8 cellular contexts compared by ENCODE assay signal in the genomic region with DNA sequence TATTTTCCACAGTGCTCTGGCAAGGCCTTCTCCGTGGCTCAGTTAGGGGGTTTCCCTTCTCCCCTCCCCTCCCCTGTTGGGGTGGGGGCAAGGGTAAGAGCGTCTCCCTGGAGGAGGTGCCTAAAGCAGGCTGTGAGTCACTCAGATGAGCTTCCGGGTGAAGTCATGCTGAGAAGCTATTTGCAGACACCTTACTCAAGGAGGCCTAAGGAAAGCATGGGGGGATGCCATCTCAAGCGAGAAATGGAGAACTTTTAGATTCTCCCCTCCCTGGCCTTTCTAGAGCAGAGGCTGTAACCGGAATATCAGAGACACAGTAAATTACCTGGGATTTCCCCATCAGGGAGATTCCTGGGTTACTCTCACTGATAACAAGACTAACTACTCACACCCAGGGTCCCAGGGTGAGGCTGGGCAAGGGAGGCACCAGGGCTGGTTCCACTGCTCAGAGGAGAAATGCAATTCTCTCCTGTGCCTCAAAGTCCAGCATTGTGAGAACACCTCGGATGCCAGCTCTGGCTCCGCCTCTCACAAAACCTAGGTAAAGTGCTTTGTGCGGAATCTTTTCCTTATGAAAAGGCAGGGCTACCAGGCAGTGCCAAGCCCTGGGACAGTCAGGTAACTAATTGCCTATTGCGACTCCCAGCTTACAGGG.
DNase-seq lines count a peak whose midpoint lies in the region; ATAC-seq and TF ChIP-seq lines count a peak whose summit lies in the region.

No MANE protein-coding gene starts in this region.

- peak; percentile 53 for DNase-seq in DMS53 (lab: John Stamatoyannopoulos, UW)
- DNase-seq in DMS53 treated with DMSO at 0.1 percent for 48 hours (lab: John Stamatoyannopoulos, UW; ENCODE audit: unreplicated experiment): no peak
- DNase-seq in memory B cell (ENCODE audit: low spot score in 2 of 2): peak; percentile 61 to 62
- DNase-seq in stimulated activated naive CD8-positive, alpha-beta T cell treated with anti-CD3 and anti-CD28 coated beads, Interleukin-15, amount 100 ng/mL, for 72 hours: peak; percentile 78 to 91
- no peak for DNase-seq in HuH-7 (ENCODE audit: low spot score)

- ATAC-seq in HG03196 (IDR thresholded peaks at IDR 0.05; ENCODE audit: unreplicated experiment) (peak; percentile 68), SK-N-SH treated with all-trans-retinoic acid at 6 μM for 48 hours (peak; percentile 95), memory B cell (ENCODE audit: low read depth) (peak; percentile 82)
- peak; percentile 93 for ATAC-seq in stimulated activated naive CD8-positive, alpha-beta T cell treated with anti-CD3 and anti-CD28 coated beads, Interleukin-15, amount 100 ng/mL, for 72 hours

- peaks cover 44% of the 10 kb centered on the region for H3K4me1 Mint-ChIP-seq in activated naive CD8-positive, alpha-beta T cell (ENCODE audit: low read depth)
- peaks cover 11% of the 10 kb centered on the region for H3K4me1 Mint-ChIP-seq in memory B cell
- H3K4me1 Mint-ChIP-seq in stimulated activated naive CD8-positive, alpha-beta T cell treated with anti-CD3 and anti-CD28 coated beads, Interleukin-15, amount 100 ng/mL, for 72 hours: peaks cover 77% of the 10 kb centered on the region

- peak overlapping the region; percentile 71 for H3K4me3 Mint-ChIP-seq in activated naive CD8-positive, alpha-beta T cell
- H3K4me3 Mint-ChIP-seq in memory B cell: peak overlapping the region; percentile 32
- peak overlapping the region; percentile 48 to 74 for H3K4me3 Mint-ChIP-seq in stimulated activated naive CD8-positive, alpha-beta T cell treated with anti-CD3 and anti-CD28 coated beads, Interleukin-15, amount 100 ng/mL, for 72 hours

- H3K9me3 Mint-ChIP-seq in activated naive CD8-positive, alpha-beta T cell (ENCODE audit: low read depth): no peaks in the 10 kb centered on the region
- H3K9me3 Mint-ChIP-seq in memory B cell: no peaks in the 10 kb centered on the region
- H3K9me3 Mint-ChIP-seq in stimulated activated naive CD8-positive, alpha-beta T cell treated with anti-CD3 and anti-CD28 coated beads, Interleukin-15, amount 100 ng/mL, for 72 hours: peaks cover 0 to 7% of the 10 kb centered on the region in 2 donors

- H3K36me3 Mint-ChIP-seq in activated naive CD8-positive, alpha-beta T cell: no peaks in the 10 kb centered on the region
- no peaks in the 10 kb centered on the region for H3K36me3 Mint-ChIP-seq in memory B cell

- H3K27ac Mint-ChIP-seq in activated naive CD8-positive, alpha-beta T cell: peak overlapping the region; percentile 91
- peak overlapping the region; percentile 78 for H3K27ac Mint-ChIP-seq in memory B cell
- peak overlapping the region; percentile 75 to 95 for H3K27ac Mint-ChIP-seq in stimulated activated naive CD8-positive, alpha-beta T cell treated with anti-CD3 and anti-CD28 coated beads, Interleukin-15, amount 100 ng/mL, for 72 hours

- no peaks in the 10 kb centered on the region for H3K27me3 Mint-ChIP-seq in activated naive CD8-positive, alpha-beta T cell
- H3K27me3 Mint-ChIP-seq in memory B cell: no peaks in the 10 kb centered on the region
- H3K27me3 Mint-ChIP-seq in stimulated activated naive CD8-positive, alpha-beta T cell treated with anti-CD3 and anti-CD28 coated beads, Interleukin-15, amount 100 ng/mL, for 72 hours: peaks cover 7% of the 10 kb centered on the region

TF ChIP-seq in SK-N-SH treated with all-trans-retinoic acid at 6 μM for 48 hours, 23 proteins besides CTCF, POLR2A, EP300 and RAD21:
- TF ChIP-seq ISL1 (CRISPR knock-in tag; IDR thresholded peaks at IDR 0.05) (no peak), ESRRG (CRISPR knock-in tag; IDR thresholded peaks at IDR 0.05) (no peak), OSR1 (CRISPR knock-in tag; IDR thresholded peaks at IDR 0.05) (no peak), TCF4 (CRISPR knock-in tag; IDR thresholded peaks at IDR 0.05; ENCODE audit: borderline replicate concordance) (no peak), ZFP3 (CRISPR knock-in tag; IDR thresholded peaks at IDR 0.05) (no peak), ZC3H10 (CRISPR knock-in tag; IDR thresholded peaks at IDR 0.05) (no peak), SNAI2 (CRISPR knock-in tag; IDR thresholded peaks at IDR 0.05) (no peak), ZNF70 (CRISPR knock-in tag; IDR thresholded peaks at IDR 0.05) (no peak), BACH2 (CRISPR knock-in tag; IDR thresholded peaks at IDR 0.05; ENCODE audit: borderline replicate concordance) (no peak)
- TF ChIP-seq, protein P1, sequence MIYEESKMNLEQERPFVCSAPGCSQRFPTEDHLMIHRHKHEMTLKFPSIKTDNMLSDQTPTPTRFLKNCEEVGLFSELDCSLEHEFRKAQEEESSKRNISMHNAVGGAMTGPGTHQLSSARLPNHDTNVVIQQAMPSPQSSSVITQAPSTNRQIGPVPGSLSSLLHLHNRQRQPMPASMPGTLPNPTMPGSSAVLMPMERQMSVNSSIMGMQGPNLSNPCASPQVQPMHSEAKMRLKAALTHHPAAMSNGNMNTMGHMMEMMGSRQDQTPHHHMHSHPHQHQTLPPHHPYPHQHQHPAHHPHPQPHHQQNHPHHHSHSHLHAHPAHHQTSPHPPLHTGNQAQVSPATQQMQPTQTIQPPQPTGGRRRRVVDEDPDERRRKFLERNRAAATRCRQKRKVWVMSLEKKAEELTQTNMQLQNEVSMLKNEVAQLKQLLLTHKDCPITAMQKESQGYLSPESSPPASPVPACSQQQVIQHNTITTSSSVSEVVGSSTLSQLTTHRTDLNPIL (CRISPR knock-in tag; IDR thresholded peaks at IDR 0.05; ENCODE audit: low read depth): no peak
- TF ChIP-seq, protein P2, sequence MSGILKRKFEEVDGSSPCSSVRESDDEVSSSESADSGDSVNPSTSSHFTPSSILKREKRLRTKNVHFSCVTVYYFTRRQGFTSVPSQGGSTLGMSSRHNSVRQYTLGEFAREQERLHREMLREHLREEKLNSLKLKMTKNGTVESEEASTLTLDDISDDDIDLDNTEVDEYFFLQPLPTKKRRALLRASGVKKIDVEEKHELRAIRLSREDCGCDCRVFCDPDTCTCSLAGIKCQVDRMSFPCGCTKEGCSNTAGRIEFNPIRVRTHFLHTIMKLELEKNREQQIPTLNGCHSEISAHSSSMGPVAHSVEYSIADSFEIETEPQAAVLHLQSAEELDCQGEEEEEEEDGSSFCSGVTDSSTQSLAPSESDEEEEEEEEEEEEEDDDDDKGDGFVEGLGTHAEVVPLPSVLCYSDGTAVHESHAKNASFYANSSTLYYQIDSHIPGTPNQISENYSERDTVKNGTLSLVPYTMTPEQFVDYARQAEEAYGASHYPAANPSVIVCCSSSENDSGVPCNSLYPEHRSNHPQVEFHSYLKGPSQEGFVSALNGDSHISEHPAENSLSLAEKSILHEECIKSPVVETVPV (CRISPR knock-in tag; IDR thresholded peaks at IDR 0.05): no peak
- TF ChIP-seq, protein P3, sequence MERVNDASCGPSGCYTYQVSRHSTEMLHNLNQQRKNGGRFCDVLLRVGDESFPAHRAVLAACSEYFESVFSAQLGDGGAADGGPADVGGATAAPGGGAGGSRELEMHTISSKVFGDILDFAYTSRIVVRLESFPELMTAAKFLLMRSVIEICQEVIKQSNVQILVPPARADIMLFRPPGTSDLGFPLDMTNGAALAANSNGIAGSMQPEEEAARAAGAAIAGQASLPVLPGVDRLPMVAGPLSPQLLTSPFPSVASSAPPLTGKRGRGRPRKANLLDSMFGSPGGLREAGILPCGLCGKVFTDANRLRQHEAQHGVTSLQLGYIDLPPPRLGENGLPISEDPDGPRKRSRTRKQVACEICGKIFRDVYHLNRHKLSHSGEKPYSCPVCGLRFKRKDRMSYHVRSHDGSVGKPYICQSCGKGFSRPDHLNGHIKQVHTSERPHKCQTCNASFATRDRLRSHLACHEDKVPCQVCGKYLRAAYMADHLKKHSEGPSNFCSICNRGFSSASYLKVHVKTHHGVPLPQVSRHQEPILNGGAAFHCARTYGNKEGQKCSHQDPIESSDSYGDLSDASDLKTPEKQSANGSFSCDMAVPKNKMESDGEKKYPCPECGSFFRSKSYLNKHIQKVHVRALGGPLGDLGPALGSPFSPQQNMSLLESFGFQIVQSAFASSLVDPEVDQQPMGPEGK (CRISPR knock-in tag; IDR thresholded peaks at IDR 0.05; ENCODE audit: borderline replicate concordance): no peak
- TF ChIP-seq, protein P4, sequence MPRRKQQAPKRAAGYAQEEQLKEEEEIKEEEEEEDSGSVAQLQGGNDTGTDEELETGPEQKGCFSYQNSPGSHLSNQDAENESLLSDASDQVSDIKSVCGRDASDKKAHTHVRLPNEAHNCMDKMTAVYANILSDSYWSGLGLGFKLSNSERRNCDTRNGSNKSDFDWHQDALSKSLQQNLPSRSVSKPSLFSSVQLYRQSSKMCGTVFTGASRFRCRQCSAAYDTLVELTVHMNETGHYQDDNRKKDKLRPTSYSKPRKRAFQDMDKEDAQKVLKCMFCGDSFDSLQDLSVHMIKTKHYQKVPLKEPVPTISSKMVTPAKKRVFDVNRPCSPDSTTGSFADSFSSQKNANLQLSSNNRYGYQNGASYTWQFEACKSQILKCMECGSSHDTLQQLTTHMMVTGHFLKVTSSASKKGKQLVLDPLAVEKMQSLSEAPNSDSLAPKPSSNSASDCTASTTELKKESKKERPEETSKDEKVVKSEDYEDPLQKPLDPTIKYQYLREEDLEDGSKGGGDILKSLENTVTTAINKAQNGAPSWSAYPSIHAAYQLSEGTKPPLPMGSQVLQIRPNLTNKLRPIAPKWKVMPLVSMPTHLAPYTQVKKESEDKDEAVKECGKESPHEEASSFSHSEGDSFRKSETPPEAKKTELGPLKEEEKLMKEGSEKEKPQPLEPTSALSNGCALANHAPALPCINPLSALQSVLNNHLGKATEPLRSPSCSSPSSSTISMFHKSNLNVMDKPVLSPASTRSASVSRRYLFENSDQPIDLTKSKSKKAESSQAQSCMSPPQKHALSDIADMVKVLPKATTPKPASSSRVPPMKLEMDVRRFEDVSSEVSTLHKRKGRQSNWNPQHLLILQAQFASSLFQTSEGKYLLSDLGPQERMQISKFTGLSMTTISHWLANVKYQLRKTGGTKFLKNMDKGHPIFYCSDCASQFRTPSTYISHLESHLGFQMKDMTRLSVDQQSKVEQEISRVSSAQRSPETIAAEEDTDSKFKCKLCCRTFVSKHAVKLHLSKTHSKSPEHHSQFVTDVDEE (CRISPR knock-in tag; IDR thresholded peaks at IDR 0.05): no peak
- TF ChIP-seq, protein P5, sequence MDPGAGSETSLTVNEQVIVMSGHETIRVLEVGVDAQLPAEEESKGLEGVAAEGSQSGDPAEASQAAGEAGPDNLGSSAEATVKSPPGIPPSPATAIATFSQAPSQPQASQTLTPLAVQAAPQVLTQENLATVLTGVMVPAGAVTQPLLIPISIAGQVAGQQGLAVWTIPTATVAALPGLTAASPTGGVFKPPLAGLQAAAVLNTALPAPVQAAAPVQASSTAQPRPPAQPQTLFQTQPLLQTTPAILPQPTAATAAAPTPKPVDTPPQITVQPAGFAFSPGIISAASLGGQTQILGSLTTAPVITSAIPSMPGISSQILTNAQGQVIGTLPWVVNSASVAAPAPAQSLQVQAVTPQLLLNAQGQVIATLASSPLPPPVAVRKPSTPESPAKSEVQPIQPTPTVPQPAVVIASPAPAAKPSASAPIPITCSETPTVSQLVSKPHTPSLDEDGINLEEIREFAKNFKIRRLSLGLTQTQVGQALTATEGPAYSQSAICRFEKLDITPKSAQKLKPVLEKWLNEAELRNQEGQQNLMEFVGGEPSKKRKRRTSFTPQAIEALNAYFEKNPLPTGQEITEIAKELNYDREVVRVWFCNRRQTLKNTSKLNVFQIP (CRISPR knock-in tag; IDR thresholded peaks at IDR 0.05; ENCODE audit: borderline replicate concordance, low read depth): no peak

Comparison
In these comparisons a context has a peak if more than half of its experiments do, and no peak if none do; other contexts are left out.
1. DNase-seq: peak in DMS53 (single experiment), memory B cell (2 of 2) and stimulated activated naive CD8-positive, alpha-beta T cell treated with anti-CD3 and anti-CD28 coated beads, Interleukin-15, amount 100 ng/mL, for 72 hours (2 of 2); none in DMS53 treated with DMSO at 0.1 percent for 48 hours (single experiment) and HuH-7 (single experiment).
2. Peak in every context shown above with its lines, with median percentiles within 50 percentile points of each other: ATAC-seq, H3K27ac Mint-ChIP-seq and H3K4me3 Mint-ChIP-seq.